Comparison of ENCODE assay signal across 22 cellular contexts in genomic region chr3:115857518-115858136, GRCh38.
DNase-seq lines count a peak whose midpoint lies in the region; ATAC-seq, FAIRE-seq and TF ChIP-seq lines count a peak whose summit lies in the region.
"Had no signal": no experiment of that assay in that cellular context is flagged by ENCODE, and none has a peak within 500 bp of the region (broad histone marks: within the 10 kb centered on the region; RNA-seq: fewer than 3 reads in every experiment).

No MANE protein-coding gene starts in this region.

- FAIRE-seq in bronchial epithelial cell (lab: Jason Lieb, UNC): no peak
- peak; percentile 94 for FAIRE-seq in islet of Langerhans (lab: Jason Lieb, UNC)
- FAIRE-seq: HTR-8/SVneo, K562 had no signal

- no peak for ATAC-seq in omental fat pad (ENCODE audit: low FRiP score)
- ATAC-seq: K562 had no signal

- no peaks in the 10 kb centered on the region for H3K27me3 ChIP-seq in bronchial epithelial cell (ENCODE audit: control insufficient read depth, insufficient read depth, low read length)
- H3K27me3 ChIP-seq: MG63 had no signal

- no peak overlapping the region for H3K4me3 ChIP-seq in bronchial epithelial cell (ENCODE audit: low read depth, low read length)
- H3K4me3 ChIP-seq: K562, MG63 had no signal

- TF ChIP-seq CTCF in bronchial epithelial cell (IDR thresholded peaks at IDR 0.05; ENCODE audit: insufficient read depth, low read length, severe bottlenecking) (no peak), omental fat pad (IDR thresholded peaks at IDR 0.05) (no peak)

- DNase-seq in G401 (ENCODE audit: low spot score): peak; percentile 80
- DNase-seq in NCI-H526 (lab: John Stamatoyannopoulos, UW): peak; percentile 71 to 82
- peak; percentile 50 for DNase-seq in bronchial epithelial cell (ENCODE audit: low read depth)
- DNase-seq in germinal center (ENCODE audit: low spot score): no peak
- DNase-seq in omental fat pad (ENCODE audit: low spot score): no peak
- DNase-seq in amygdala (lab: John Stamatoyannopoulos, UW): no peak
- DNase-seq in NCI-H1048 (lab: John Stamatoyannopoulos, UW): no peak
- DNase-seq: ACHN; Calu3; CD4-positive, alpha-beta T cell; DMS79 treated with DMSO at 0.1 percent for 48 hours; GDM1; GOT3; HFFc6; MG63; NCI-H1105 treated with DMSO at 0.1 percent for 48 hours; NCI-H2029 treated with DMSO at 0.1 percent for 48 hours; NCI-H226; SK-N-SH had no signal

- in situ Hi-C loops in G401 (cut with HindIII; ENCODE audit: low sequenced_read_pairs): no loop called here

- no peaks in the 10 kb centered on the region for H3K36me3 ChIP-seq in bronchial epithelial cell (ENCODE audit: control insufficient read depth, insufficient read depth, low read length)
- H3K36me3 ChIP-seq: MG63 had no signal

Comparison
In these comparisons a context has a peak if more than half of its experiments do, and no peak if none do; other contexts are left out.
1. DNase-seq: peak in G401 (single experiment), NCI-H526 (2 of 2) and bronchial epithelial cell (single experiment); none in germinal center (single experiment), omental fat pad (single experiment), amygdala (0 of 56) and NCI-H1048 (single experiment).